ENCODE assay signal across 8 cellular contexts in genomic region chr10:42552188-42553063, GRCh38.
DNase-seq lines count a peak whose midpoint lies in the region; ATAC-seq and TF ChIP-seq lines count a peak whose summit lies in the region.

No MANE protein-coding gene starts in this region.

- H3K27ac Mint-ChIP-seq in T-helper 17 cell (peak overlapping the region; percentile 97), progenitor cell of endocrine pancreas (peak overlapping the region; percentile 96)

- H3K36me3 Mint-ChIP-seq in T-helper 17 cell (ENCODE audit: low read depth) = peaks cover 4% of the 10 kb centered on the region
- H3K36me3 Mint-ChIP-seq in progenitor cell of endocrine pancreas (ENCODE audit: insufficient read depth) = peaks cover 24% of the 10 kb centered on the region

- ATAC-seq in GM18499 (IDR thresholded peaks at IDR 0.05; ENCODE audit: insufficient read depth, unreplicated experiment) (peak; percentile 89), HG02938 (IDR thresholded peaks at IDR 0.05; ENCODE audit: unreplicated experiment) (peak; percentile 94), T-helper 17 cell (peak; percentile 97), left ventricle myocardium superior (peak; percentile 99)

- no peak for TF ChIP-seq CTCF in progenitor cell of endocrine pancreas (IDR thresholded peaks at IDR 0.05; ENCODE audit: unreplicated experiment)

- peaks cover 11% of the 10 kb centered on the region for H3K9me3 Mint-ChIP-seq in progenitor cell of endocrine pancreas (ENCODE audit: low read depth)

- DNase-seq in NCI-H1694 treated with DMSO at 0.1 percent for 48 hours (lab: John Stamatoyannopoulos, UW) = peak; percentile 90
- peak; percentile 85 to 90 (median 87) for DNase-seq in T-helper 17 cell
- DNase-seq in anterior cingulate cortex (lab: John Stamatoyannopoulos, UW) = peak; percentile 67 to 99 (median 95)
- peak; percentile 97 for DNase-seq in left ventricle myocardium superior
- peak; percentile 91 for DNase-seq in progenitor cell of endocrine pancreas (ENCODE audit: low spot score, unreplicated experiment)
- peak; percentile 96 for DNase-seq in ureter (ENCODE audit: low spot score)

- H3K27me3 Mint-ChIP-seq in T-helper 17 cell = no peaks in the 10 kb centered on the region
- H3K27me3 Mint-ChIP-seq in progenitor cell of endocrine pancreas = peaks cover 7% of the 10 kb centered on the region

- H3K4me1 Mint-ChIP-seq in T-helper 17 cell (peaks cover 28% of the 10 kb centered on the region), progenitor cell of endocrine pancreas (ENCODE audit: low read depth) (peaks cover 14% of the 10 kb centered on the region)

- peak overlapping the region; percentile 99 for H3K4me3 Mint-ChIP-seq in T-helper 17 cell
- H3K4me3 Mint-ChIP-seq in progenitor cell of endocrine pancreas (ENCODE audit: low read depth) = peak overlapping the region; percentile 92

- H3K9me3 ChIP-seq in T-helper 17 cell (ENCODE audit: control insufficient read depth, low read length, poor library complexity, severe bottlenecking) = no peaks in the 10 kb centered on the region

- intact Hi-C loops in left ventricle myocardium superior (cut with micrococcal nuclease) = no loop called here

Comparison
In these comparisons a context has a peak if more than half of its experiments do, and no peak if none do; other contexts are left out.
1. Peak in every context shown above with its lines: DNase-seq and ATAC-seq.